8 cellular contexts compared by ENCODE assay signal in the genomic region with DNA sequence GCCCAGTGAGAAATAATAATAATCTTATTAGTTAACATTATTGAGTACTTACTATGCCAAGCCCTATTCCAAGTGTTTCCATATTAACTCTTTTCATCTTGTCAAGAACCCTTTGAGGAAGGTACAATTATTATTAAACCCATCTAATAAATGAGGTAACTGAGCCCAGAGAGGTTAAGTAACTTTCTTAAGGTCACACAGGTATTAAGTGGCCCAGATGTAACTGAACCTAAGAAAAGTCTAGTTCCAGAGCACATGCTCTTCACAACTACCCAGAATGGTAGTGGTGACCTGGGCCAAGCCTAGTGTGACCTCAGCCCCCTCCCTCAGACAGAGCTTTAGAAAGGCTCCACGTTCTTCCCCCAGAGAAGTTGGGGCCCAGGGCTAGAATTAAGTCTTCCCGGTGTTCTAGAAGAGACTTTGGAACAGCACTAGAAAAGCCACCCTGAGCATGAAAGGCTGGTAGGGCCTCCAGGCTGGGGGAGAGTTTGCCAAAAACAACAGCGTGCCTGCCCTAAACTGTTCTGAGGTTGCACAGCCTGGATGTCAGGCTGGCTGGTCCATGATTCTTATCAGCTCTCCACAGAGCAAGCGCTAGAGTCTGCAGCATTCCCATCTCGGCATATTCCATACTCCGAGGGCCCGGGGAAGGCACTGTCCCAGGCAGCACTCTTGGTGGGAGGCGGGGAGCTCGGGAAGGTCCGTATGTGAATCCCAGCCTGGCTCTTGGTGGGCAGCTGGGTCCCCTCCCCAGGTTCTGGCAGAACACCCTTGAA. TPM values are rescaled to one million over a fixed set of nuclear protein-coding genes. Genes with fewer than 3 reads are reported as not detected.
DNase-seq lines count a peak whose midpoint lies in the region; ATAC-seq, FAIRE-seq and TF ChIP-seq lines count a peak whose summit lies in the region.
"Had no signal": no experiment of that assay in that cellular context is flagged by ENCODE, and none has a peak within 500 bp of the region (broad histone marks: within the 10 kb centered on the region; RNA-seq: fewer than 3 reads in every experiment).

No MANE protein-coding gene starts in this region.

- H3K4me1 ChIP-seq in left ventricle myocardium inferior = peaks cover 61% of the 10 kb centered on the region
- H3K4me1 ChIP-seq in subcutaneous abdominal adipose tissue (ENCODE audit: control insufficient read depth in 5 of 5, insufficient read depth in 5 of 5, low read length in 5 of 5) = peaks cover 20 to 43% (median 41%) of the 10 kb centered on the region in 5 donors

- DNase-seq in HCEC 1CT = peak; percentile 15
- DNase-seq in left ventricle myocardium inferior = no peak
- DNase-seq in D721Med (ENCODE audit: insufficient read length, low spot score) = no peak

- H3K4me3 ChIP-seq in left ventricle myocardium inferior (peak overlapping the region; percentile 50), subcutaneous abdominal adipose tissue (ENCODE audit: low read depth in 1 of 5, low read length in 5 of 5) (peak overlapping the region in 1 of 5 donors; percentile 4)

- H3K36me3 ChIP-seq in left ventricle myocardium inferior (no peaks in the 10 kb centered on the region), subcutaneous abdominal adipose tissue (ENCODE audit: control insufficient read depth in 5 of 5, insufficient read depth in 5 of 5, low read length in 5 of 5) (no peaks in the 10 kb centered on the region)

- peak overlapping the region; percentile 98 for H3K27ac ChIP-seq in left ventricle myocardium inferior (replicated peaks)
- H3K27ac ChIP-seq in subcutaneous abdominal adipose tissue (ENCODE audit: low read depth, low read length) = peak overlapping the region; percentile 86

- H3K27me3 ChIP-seq in left ventricle myocardium inferior (ENCODE audit: low read depth) (no peaks in the 10 kb centered on the region), subcutaneous abdominal adipose tissue (ENCODE audit: control insufficient read depth in 5 of 5, insufficient read depth in 4 of 5, low read length in 5 of 5) (no peaks in the 10 kb centered on the region)

- peaks cover 8% of the 10 kb centered on the region for H3K9me3 ChIP-seq in left ventricle myocardium inferior (replicated peaks)
- H3K9me3 ChIP-seq in subcutaneous abdominal adipose tissue (ENCODE audit: control insufficient read depth in 5 of 5, low read length in 5 of 5) = peaks cover 0 to 3% (median 0%) of the 10 kb centered on the region in 5 donors

- intact Hi-C loops in left ventricle myocardium inferior (cut with micrococcal nuclease) = no loop called here

- TF ChIP-seq CTCF in left ventricle myocardium inferior (IDR thresholded peaks at IDR 0.05; ENCODE audit: borderline replicate concordance) = no peak
- no peak for TF ChIP-seq CTCF in D721Med (IDR thresholded peaks at IDR 0.05; ENCODE audit: insufficient read depth, missing control alignments)

- ATAC-seq in SK-N-SH treated with all-trans-retinoic acid at 6 μM for 48 hours (peak; percentile 90), HG03139 (IDR thresholded peaks at IDR 0.05; ENCODE audit: unreplicated experiment) (no peak), GM19328 (IDR thresholded peaks at IDR 0.05; ENCODE audit: unreplicated experiment) (no peak)

- FAIRE-seq in D721Med (lab: Jason Lieb, UNC) = no peak
- FAIRE-seq: TTC549 had no signal

- H3K9ac ChIP-seq in subcutaneous abdominal adipose tissue (ENCODE audit: low read length in 5 of 5) = no peak overlapping the region

TF ChIP-seq in SK-N-SH treated with all-trans-retinoic acid at 6 μM for 48 hours, 23 proteins besides CTCF, POLR2A, EP300 and RAD21:
- TF ChIP-seq ZNF70 (CRISPR knock-in tag; IDR thresholded peaks at IDR 0.05) (no peak), ZFP30 (CRISPR knock-in tag; IDR thresholded peaks at IDR 0.05) (no peak)

RNA-seq across cellular contexts. Expression of gene CTDSP2, which starts 41.3 kb away (rescaled TPM):
- 82.6 TPM for total RNA-seq in left ventricle myocardium inferior

RNA-seq across cellular contexts. Expression of gene ATP23, which starts 53.5 kb away (rescaled TPM):
- 7.4 TPM for total RNA-seq in left ventricle myocardium inferior
